25 cellular contexts compared by ENCODE assay signal in genomic region chr1:233376711-233377110, GRCh38. TPM values are rescaled to one million over a fixed set of nuclear protein-coding genes. Genes with fewer than 3 reads are reported as not detected.
DNase-seq lines count a peak whose midpoint lies in the region; ATAC-seq and TF ChIP-seq lines count a peak whose summit lies in the region.
"Had no signal": no experiment of that assay in that cellular context is flagged by ENCODE, and none has a peak within 500 bp of the region (broad histone marks: within the 10 kb centered on the region; RNA-seq: fewer than 3 reads in every experiment).

No MANE protein-coding gene starts in this region.

- no peak overlapping the region for H3K27ac ChIP-seq in osteoblast (ENCODE audit: low read depth, low read length)
- H3K27ac ChIP-seq: left ventricle myocardium inferior, right lobe of liver, transverse colon, WERI-Rb-1 had no signal

- H3K4me2 ChIP-seq in osteoblast (ENCODE audit: insufficient read depth, low read length): no peak overlapping the region

- no peaks in the 10 kb centered on the region for H3K36me3 ChIP-seq in osteoblast (ENCODE audit: insufficient read depth, low read length)
- H3K36me3 ChIP-seq: left ventricle myocardium inferior, right lobe of liver, transverse colon, WERI-Rb-1 had no signal

- no peaks in the 10 kb centered on the region for H3K27me3 ChIP-seq in osteoblast (ENCODE audit: insufficient read depth, low read length)
- H3K27me3 ChIP-seq: right lobe of liver, transverse colon had no signal

- 0 out of 3 replicates have a peak, but pooled peaks have one; percentile 2 for TF ChIP-seq CTCF in GM12872 (IDR thresholded peaks at IDR 0.05; ENCODE audit: insufficient read depth, low read depth, low read length)
- TF ChIP-seq CTCF in epithelial cell of proximal tubule (conservative IDR thresholded peaks at IDR 0.05; ENCODE audit: low read depth, low read length): peak; percentile 43
- no peak for TF ChIP-seq CTCF in osteoblast (IDR thresholded peaks at IDR 0.05; ENCODE audit: extremely low read depth, low read depth, low read length)

- no peaks in the 10 kb centered on the region for H3K9me3 ChIP-seq in osteoblast (ENCODE audit: low read depth, low read length)
- H3K9me3 ChIP-seq: left ventricle myocardium inferior, right lobe of liver, transverse colon had no signal

- H3K4me3 ChIP-seq in epithelial cell of proximal tubule (ENCODE audit: low read depth, low read length) (no peak overlapping the region), osteoblast (ENCODE audit: insufficient read depth, low read length) (no peak overlapping the region)
- H3K4me3 ChIP-seq: left ventricle myocardium inferior, right lobe of liver, transverse colon had no signal

- DNase-seq in NCI-H1105 treated with DMSO at 0.1 percent for 48 hours (lab: John Stamatoyannopoulos, UW) (peak; percentile 34), NCI-H1105 (lab: John Stamatoyannopoulos, UW) (no peak), NCI-H774 (lab: John Stamatoyannopoulos, UW) (peak; percentile 5), epithelial cell of proximal tubule (ENCODE audit: low read depth) (no peak), osteoblast (ENCODE audit: insufficient read length, low spot score, missing footprints) (no peak)
- DNase-seq in activated naive CD4-positive, alpha-beta T cell treated with Interleukin-2 at 50 U/mL for 16 hours: no peak
- DNase-seq: activated CD4-positive, alpha-beta T cell treated with anti-CD3 and anti-CD28 coated beads, Interleukin-2, amount 50 U/mL, for 1 hour; activated T-cell treated with anti-CD3 and anti-CD28 coated beads, Interleukin-2, amount 50 U/mL, for 4 hours; AML-193; CD8-positive, alpha-beta T cell; DMS153; H7; KG1; left ventricle myocardium inferior; NCI-H1694; NCI-H446 treated with DMSO at 0.1 percent for 48 hours; right lobe of liver; stimulated activated CD4-positive, alpha-beta T cell treated with anti-CD3 and anti-CD28 coated beads, Interleukin-2, amount 100 ng/mL, for 48 hours; T-helper 2 cell; transverse colon; WERI-Rb-1 had no signal

- H4K20me1 ChIP-seq in osteoblast (ENCODE audit: insufficient read depth, low read length): no peaks in the 10 kb centered on the region

- no peak for ATAC-seq in GM21390 (IDR thresholded peaks at IDR 0.05; ENCODE audit: unreplicated experiment)
- ATAC-seq: activated T-cell treated with anti-CD3 and anti-CD28 coated beads, Interleukin-2, amount 50 U/mL, for 4 hours; CD8-positive, alpha-beta T cell; right lobe of liver; Right ventricle myocardium inferior; SK-N-SH treated with all-trans-retinoic acid at 6 μM for 48 hours had no signal

- no peaks in the 10 kb centered on the region for H3K4me1 ChIP-seq in osteoblast (ENCODE audit: insufficient read depth, low read length)
- H3K4me1 ChIP-seq: left ventricle myocardium inferior, right lobe of liver, transverse colon had no signal

- no peaks in the 10 kb centered on the region for H3K79me2 ChIP-seq in osteoblast (ENCODE audit: insufficient read depth, low read length)

- H2AFZ ChIP-seq in osteoblast (ENCODE audit: low read length): no peak overlapping the region

RNA-seq across cellular contexts. Expression of gene MAP3K21, which starts 49.2 kb away (rescaled TPM):
- total RNA-seq in epithelial cell of proximal tubule: 7.3 and 11.0 TPM in 2 replicates
- total RNA-seq in osteoblast: under 0.01 TPM in 2 replicates

Comparison
In these comparisons a context has a peak if more than half of its experiments do, and no peak if none do; other contexts are left out.
1. DNase-seq: peak in NCI-H1105 treated with DMSO at 0.1 percent for 48 hours (single experiment) and NCI-H774 (single experiment); none in NCI-H1105 (single experiment), epithelial cell of proximal tubule (single experiment), osteoblast (single experiment) and activated naive CD4-positive, alpha-beta T cell treated with Interleukin-2 at 50 U/mL for 16 hours (single experiment).